1 cellular context compared by ENCODE assay signal in the genomic region with DNA sequence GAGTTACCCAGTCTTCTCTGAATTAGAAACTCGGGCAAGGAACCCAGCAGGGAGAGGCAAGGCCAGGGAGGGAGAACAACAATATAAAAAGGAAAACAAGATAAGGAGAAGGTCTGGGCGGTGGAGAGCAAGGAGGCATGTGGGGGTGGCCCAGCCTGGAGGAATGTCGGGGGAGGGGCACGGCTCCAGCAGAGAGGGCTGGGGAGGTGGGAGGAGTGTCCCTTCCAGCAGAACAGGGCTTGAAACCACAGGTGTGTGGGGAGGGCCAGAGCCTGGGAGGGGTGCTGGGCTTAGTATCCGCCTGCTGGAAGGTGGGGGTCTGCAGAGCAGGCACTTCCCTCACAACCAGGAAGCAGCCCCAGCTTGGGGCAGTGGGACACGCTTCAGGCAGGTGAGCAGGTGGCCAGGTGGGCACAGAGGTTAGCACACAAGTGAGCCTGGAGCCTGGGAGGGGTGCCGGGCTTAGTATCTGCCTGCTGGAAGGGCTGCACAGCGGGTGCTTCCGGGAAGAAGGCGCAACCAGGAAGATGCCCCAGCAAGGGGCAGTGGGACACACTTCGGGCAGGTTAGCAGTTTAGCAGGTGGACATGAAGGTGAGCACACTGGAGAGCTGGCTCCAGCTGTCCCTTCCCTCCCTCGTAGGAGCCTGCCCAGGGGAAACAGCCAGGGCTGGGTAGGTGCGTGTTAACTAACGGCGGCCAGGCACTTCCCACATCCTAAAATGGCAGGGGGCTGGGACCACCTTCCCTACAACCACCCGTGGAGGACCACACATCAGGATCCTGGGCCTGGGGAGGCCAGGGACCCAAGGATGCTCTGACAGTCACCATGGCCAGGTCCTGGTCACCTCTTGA.
TF ChIP-seq lines count a peak whose summit lies in the region.

No MANE protein-coding gene starts in this region.

TF ChIP-seq in HEK293, 187 proteins besides CTCF, POLR2A, EP300 and RAD21 (continued from another document):
- TF ChIP-seq, protein P1, sequence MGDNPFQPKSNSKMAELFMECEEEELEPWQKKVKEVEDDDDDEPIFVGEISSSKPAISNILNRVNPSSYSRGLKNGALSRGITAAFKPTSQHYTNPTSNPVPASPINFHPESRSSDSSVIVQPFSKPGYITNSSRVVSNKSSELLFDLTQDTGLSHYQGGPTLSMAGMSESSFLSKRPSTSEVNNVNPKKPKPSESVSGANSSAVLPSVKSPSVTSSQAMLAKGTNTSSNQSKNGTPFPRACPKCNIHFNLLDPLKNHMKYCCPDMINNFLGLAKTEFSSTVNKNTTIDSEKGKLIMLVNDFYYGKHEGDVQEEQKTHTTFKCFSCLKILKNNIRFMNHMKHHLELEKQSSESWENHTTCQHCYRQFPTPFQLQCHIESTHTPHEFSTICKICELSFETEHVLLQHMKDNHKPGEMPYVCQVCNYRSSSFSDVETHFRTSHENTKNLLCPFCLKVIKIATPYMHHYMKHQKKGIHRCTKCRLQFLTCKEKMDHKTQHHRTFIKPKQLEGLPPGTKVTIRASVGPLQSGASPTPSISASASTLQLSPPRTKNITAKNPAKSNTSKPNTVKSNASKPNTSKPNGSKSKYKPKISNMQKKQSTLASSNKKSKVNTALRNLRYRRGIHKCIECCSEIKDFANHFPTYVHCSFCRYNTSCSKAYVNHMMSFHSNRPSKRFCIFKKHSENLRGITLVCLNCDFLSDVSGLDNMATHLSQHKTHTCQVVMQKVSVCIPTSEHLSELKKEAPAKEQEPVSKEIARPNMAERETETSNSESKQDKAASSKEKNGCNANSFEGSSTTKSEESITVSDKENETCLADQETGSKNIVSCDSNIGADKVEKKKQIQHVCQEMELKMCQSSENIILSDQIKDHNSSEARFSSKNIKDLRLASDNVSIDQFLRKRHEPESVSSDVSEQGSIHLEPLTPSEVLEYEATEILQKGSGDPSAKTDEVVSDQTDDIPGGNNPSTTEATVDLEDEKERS (tag by site-specific recombination; IDR thresholded peaks at IDR 0.05), result no peak
- no peak for TF ChIP-seq ZNF202 (tag by site-specific recombination; IDR thresholded peaks at IDR 0.05; ENCODE audit: borderline replicate concordance)
- no peak for TF ChIP-seq ZNF514 (tag by site-specific recombination; IDR thresholded peaks at IDR 0.05)
- no peak for TF ChIP-seq ZNF37A (tag by site-specific recombination; IDR thresholded peaks at IDR 0.05)
- no peak for TF ChIP-seq ZNF670 (tag by site-specific recombination; IDR thresholded peaks at IDR 0.05; ENCODE audit: low read depth)
- TF ChIP-seq, protein P2, sequence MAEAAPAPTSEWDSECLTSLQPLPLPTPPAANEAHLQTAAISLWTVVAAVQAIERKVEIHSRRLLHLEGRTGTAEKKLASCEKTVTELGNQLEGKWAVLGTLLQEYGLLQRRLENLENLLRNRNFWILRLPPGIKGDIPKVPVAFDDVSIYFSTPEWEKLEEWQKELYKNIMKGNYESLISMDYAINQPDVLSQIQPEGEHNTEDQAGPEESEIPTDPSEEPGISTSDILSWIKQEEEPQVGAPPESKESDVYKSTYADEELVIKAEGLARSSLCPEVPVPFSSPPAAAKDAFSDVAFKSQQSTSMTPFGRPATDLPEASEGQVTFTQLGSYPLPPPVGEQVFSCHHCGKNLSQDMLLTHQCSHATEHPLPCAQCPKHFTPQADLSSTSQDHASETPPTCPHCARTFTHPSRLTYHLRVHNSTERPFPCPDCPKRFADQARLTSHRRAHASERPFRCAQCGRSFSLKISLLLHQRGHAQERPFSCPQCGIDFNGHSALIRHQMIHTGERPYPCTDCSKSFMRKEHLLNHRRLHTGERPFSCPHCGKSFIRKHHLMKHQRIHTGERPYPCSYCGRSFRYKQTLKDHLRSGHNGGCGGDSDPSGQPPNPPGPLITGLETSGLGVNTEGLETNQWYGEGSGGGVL (tag by site-specific recombination; IDR thresholded peaks at IDR 0.05), result peak; percentile 88
- no peak for TF ChIP-seq TCF7L2 (IDR thresholded peaks at IDR 0.05; ENCODE audit: borderline replicate concordance, low read depth, low read length)
- TF ChIP-seq ZSCAN23 (tag by site-specific recombination; IDR thresholded peaks at IDR 0.05), result no peak
- TF ChIP-seq ZNF677 (tag by site-specific recombination; IDR thresholded peaks at IDR 0.05), result no peak
- TF ChIP-seq ZNF132 (tag by site-specific recombination; IDR thresholded peaks at IDR 0.05; ENCODE audit: borderline replicate concordance), result no peak
- TF ChIP-seq ZNF404 (tag by site-specific recombination; IDR thresholded peaks at IDR 0.05), result no peak
- no peak for TF ChIP-seq ZNF473 (tag by site-specific recombination; IDR thresholded peaks at IDR 0.05)
- TF ChIP-seq, protein P3, sequence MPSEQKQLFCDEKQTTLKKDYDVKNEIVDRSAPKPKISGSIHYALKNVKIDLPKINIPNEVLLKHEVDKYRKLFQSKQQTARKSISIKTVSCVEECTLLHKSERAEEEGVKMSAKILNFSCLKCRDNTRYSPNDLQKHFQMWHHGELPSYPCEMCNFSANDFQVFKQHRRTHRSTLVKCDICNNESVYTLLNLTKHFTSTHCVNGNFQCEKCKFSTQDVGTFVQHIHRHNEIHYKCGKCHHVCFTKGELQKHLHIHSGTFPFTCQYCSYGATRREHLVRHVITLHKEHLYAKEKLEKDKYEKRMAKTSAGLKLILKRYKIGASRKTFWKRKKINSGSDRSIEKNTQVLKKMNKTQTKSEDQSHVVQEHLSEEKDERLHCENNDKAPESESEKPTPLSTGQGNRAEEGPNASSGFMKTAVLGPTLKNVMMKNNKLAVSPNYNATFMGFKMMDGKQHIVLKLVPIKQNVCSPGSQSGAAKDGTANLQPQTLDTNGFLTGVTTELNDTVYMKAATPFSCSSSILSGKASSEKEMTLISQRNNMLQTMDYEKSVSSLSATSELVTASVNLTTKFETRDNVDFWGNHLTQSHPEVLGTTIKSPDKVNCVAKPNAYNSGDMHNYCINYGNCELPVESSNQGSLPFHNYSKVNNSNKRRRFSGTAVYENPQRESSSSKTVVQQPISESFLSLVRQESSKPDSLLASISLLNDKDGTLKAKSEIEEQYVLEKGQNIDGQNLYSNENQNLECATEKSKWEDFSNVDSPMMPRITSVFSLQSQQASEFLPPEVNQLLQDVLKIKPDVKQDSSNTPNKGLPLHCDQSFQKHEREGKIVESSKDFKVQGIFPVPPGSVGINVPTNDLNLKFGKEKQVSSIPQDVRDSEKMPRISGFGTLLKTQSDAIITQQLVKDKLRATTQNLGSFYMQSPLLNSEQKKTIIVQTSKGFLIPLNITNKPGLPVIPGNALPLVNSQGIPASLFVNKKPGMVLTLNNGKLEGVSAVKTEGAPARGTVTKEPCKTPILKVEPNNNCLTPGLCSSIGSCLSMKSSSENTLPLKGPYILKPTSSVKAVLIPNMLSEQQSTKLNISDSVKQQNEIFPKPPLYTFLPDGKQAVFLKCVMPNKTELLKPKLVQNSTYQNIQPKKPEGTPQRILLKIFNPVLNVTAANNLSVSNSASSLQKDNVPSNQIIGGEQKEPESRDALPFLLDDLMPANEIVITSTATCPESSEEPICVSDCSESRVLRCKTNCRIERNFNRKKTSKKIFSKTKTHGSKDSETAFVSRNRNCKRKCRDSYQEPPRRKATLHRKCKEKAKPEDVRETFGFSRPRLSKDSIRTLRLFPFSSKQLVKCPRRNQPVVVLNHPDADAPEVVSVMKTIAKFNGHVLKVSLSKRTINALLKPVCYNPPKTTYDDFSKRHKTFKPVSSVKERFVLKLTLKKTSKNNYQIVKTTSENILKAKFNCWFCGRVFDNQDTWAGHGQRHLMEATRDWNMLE (tag by site-specific recombination; conservative IDR thresholded peaks at IDR 0.05; ENCODE audit: low read depth), result no peak
- no peak for TF ChIP-seq ZNF223 (tag by site-specific recombination; IDR thresholded peaks at IDR 0.05)
- no peak for TF ChIP-seq ZNF747 (tag by site-specific recombination; IDR thresholded peaks at IDR 0.05)
- no peak for TF ChIP-seq ZNF324 (tag by site-specific recombination; IDR thresholded peaks at IDR 0.05)
- TF ChIP-seq PRDM1 (tag by site-specific recombination; IDR thresholded peaks at IDR 0.05), result 0 out of 2 replicates have a peak, but pooled peaks have one; percentile 18
- TF ChIP-seq ZFP69B (tag by site-specific recombination; IDR thresholded peaks at IDR 0.05), result no peak
- TF ChIP-seq ZFHX2 (tag by site-specific recombination; conservative IDR thresholded peaks at IDR 0.05), result peak; percentile 95
- TF ChIP-seq MYNN (tag by site-specific recombination; IDR thresholded peaks at IDR 0.05; ENCODE audit: borderline replicate concordance), result no peak
- no peak for TF ChIP-seq ZNF558 (tag by site-specific recombination; IDR thresholded peaks at IDR 0.05)
- no peak for TF ChIP-seq ZNF623 (tag by site-specific recombination; IDR thresholded peaks at IDR 0.05)
- no peak for TF ChIP-seq MZF1 (tag by site-specific recombination; IDR thresholded peaks at IDR 0.05; ENCODE audit: borderline replicate concordance)
- TF ChIP-seq RBAK (tag by site-specific recombination; IDR thresholded peaks at IDR 0.05), result no peak
- TF ChIP-seq YY1 (tag by site-specific recombination; IDR thresholded peaks at IDR 0.05), result no peak
- TF ChIP-seq, protein P4, sequence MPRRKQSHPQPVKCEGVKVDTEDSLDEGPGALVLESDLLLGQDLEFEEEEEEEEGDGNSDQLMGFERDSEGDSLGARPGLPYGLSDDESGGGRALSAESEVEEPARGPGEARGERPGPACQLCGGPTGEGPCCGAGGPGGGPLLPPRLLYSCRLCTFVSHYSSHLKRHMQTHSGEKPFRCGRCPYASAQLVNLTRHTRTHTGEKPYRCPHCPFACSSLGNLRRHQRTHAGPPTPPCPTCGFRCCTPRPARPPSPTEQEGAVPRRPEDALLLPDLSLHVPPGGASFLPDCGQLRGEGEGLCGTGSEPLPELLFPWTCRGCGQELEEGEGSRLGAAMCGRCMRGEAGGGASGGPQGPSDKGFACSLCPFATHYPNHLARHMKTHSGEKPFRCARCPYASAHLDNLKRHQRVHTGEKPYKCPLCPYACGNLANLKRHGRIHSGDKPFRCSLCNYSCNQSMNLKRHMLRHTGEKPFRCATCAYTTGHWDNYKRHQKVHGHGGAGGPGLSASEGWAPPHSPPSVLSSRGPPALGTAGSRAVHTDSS (tag by site-specific recombination; IDR thresholded peaks at IDR 0.05), result no peak
- peak; percentile 59 for TF ChIP-seq ZBTB8A (tag by site-specific recombination; IDR thresholded peaks at IDR 0.05)
- no peak for TF ChIP-seq ZNF391 (tag by site-specific recombination; IDR thresholded peaks at IDR 0.05; ENCODE audit: borderline replicate concordance, low read depth)
- TF ChIP-seq ZNF843 (tag by site-specific recombination; IDR thresholded peaks at IDR 0.05), result no peak
- TF ChIP-seq SETDB1 (IDR thresholded peaks at IDR 0.05; ENCODE audit: insufficient read length, low read length), result no peak
- TF ChIP-seq ZNF837 (tag by site-specific recombination; IDR thresholded peaks at IDR 0.05), result no peak
- TF ChIP-seq ZNF214 (tag by site-specific recombination; IDR thresholded peaks at IDR 0.05; ENCODE audit: borderline replicate concordance), result no peak
- TF ChIP-seq, protein P5, sequence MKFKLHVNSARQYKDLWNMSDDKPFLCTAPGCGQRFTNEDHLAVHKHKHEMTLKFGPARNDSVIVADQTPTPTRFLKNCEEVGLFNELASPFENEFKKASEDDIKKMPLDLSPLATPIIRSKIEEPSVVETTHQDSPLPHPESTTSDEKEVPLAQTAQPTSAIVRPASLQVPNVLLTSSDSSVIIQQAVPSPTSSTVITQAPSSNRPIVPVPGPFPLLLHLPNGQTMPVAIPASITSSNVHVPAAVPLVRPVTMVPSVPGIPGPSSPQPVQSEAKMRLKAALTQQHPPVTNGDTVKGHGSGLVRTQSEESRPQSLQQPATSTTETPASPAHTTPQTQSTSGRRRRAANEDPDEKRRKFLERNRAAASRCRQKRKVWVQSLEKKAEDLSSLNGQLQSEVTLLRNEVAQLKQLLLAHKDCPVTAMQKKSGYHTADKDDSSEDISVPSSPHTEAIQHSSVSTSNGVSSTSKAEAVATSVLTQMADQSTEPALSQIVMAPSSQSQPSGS (tag by site-specific recombination; IDR thresholded peaks at IDR 0.05; ENCODE audit: low read depth), result no peak
- TF ChIP-seq HOXD13 (CRISPR knock-in tag; IDR thresholded peaks at IDR 0.05; ENCODE audit: borderline replicate concordance), result no peak
- TF ChIP-seq SCRT2 (tag by site-specific recombination; IDR thresholded peaks at IDR 0.05), result peak; percentile 96
- no peak for TF ChIP-seq ZNF585B (tag by site-specific recombination; IDR thresholded peaks at IDR 0.05)
- no peak for TF ChIP-seq ZFP37 (tag by site-specific recombination; IDR thresholded peaks at IDR 0.05)
- TF ChIP-seq ZNF354C (tag by site-specific recombination; IDR thresholded peaks at IDR 0.05; ENCODE audit: borderline replicate concordance, low read depth), result no peak
- no peak for TF ChIP-seq ZNF561 (tag by site-specific recombination; IDR thresholded peaks at IDR 0.05; ENCODE audit: borderline replicate concordance)
- TF ChIP-seq ZNF785 (tag by site-specific recombination; IDR thresholded peaks at IDR 0.05), result no peak
- TF ChIP-seq ZNF621 (tag by site-specific recombination; IDR thresholded peaks at IDR 0.05), result no peak
- 0 out of 2 replicates have a peak, but pooled peaks have one; percentile 61 for TF ChIP-seq ZNF423 (tag by site-specific recombination; IDR thresholded peaks at IDR 0.05)
- no peak for TF ChIP-seq ZNF544 (tag by site-specific recombination; IDR thresholded peaks at IDR 0.05)
- TF ChIP-seq ZNF175 (tag by site-specific recombination; IDR thresholded peaks at IDR 0.05), result no peak
- TF ChIP-seq GLI4 (tag by site-specific recombination; IDR thresholded peaks at IDR 0.05), result no peak
- TF ChIP-seq ZNF626 (tag by site-specific recombination; IDR thresholded peaks at IDR 0.05), result no peak
- no peak for TF ChIP-seq ZNF16 (tag by site-specific recombination; IDR thresholded peaks at IDR 0.05; ENCODE audit: low read depth)
